8 cellular contexts compared by ENCODE assay signal in genomic region chr17:7479389-7480192, GRCh38. TPM values are rescaled to one million over a fixed set of nuclear protein-coding genes. Genes with fewer than 3 reads are reported as not detected.
DNase-seq lines count a peak whose midpoint lies in the region; ATAC-seq and TF ChIP-seq lines count a peak whose summit lies in the region.

Gene ZBTB4, minus strand, starts transcription at chr17:7479631. Its CDS starts 12,830 bp downstream, at chr17:7466801.

- TF ChIP-seq POLR2A in transverse colon (IDR thresholded peaks at IDR 0.05), result peak; percentile 62

- H3K4me3 ChIP-seq in neuronal stem cell (ENCODE audit: low read length in 2 of 2) (peak within 1 kb of the TSS; percentile 92 to 93), transverse colon (peak within 1 kb of the TSS; percentile 70 to 100 (median 94))

- H3K4ac ChIP-seq in neuronal stem cell (ENCODE audit: low read length), result peak within 1 kb of the TSS; percentile 90

- H4K91ac ChIP-seq in neuronal stem cell (ENCODE audit: low read depth, low read length, poor library complexity), result peak within 1 kb of the TSS; percentile 92

- H3K27me3 Mint-ChIP-seq in activated naive CD4-positive, alpha-beta T cell treated with anti-CD3 and anti-CD28 coated beads, Interleukin-2, amount 10 ng/mL, durations not matched to agents 7 days and 5 days, result no peaks in the 10 kb centered on the region

- peaks cover 12% of the 10 kb centered on the region for H3K79me1 ChIP-seq in neuronal stem cell (ENCODE audit: low read depth, low read length)

- DNase-seq in NCI-H1694 treated with DMSO at 0.1 percent for 48 hours (lab: John Stamatoyannopoulos, UW) (peak; percentile 21), NCI-H1694 (lab: John Stamatoyannopoulos, UW) (no peak), RPMI8226 (peak; percentile 47), globus pallidus (ENCODE audit: low spot score) (peak; percentile 60), neuronal stem cell (ENCODE audit: low spot score) (peak; percentile 44), transverse colon (peak; percentile 66)
- DNase-seq in activated naive CD4-positive, alpha-beta T cell treated with anti-CD3 and anti-CD28 coated beads, Interleukin-2, amount 10 ng/mL, durations not matched to agents 7 days and 5 days, result peak; percentile 72

- H3K9me3 Mint-ChIP-seq in activated naive CD4-positive, alpha-beta T cell treated with anti-CD3 and anti-CD28 coated beads, Interleukin-2, amount 10 ng/mL, durations not matched to agents 7 days and 5 days, result no peaks in the 10 kb centered on the region

- H3K27ac ChIP-seq in neuronal stem cell (replicated peaks; ENCODE audit: low read length), result peak within 1 kb of the TSS; percentile 65
- peak within 1 kb of the TSS; percentile 95 to 100 (median 99) for H3K27ac ChIP-seq in transverse colon

- H3K36me3 ChIP-seq in neuronal stem cell (replicated peaks in 1 of 2; ENCODE audit: control insufficient read depth in 2 of 2, insufficient read depth in 2 of 2, low read length in 2 of 2), result peaks cover 0 to 3% of the 10 kb centered on the region in 2 donors
- H3K36me3 ChIP-seq in transverse colon, result no peaks in the 10 kb centered on the region

- peak within 1 kb of the TSS; percentile 94 for H3K14ac ChIP-seq in neuronal stem cell (ENCODE audit: low read length)

- H2AK5ac ChIP-seq in neuronal stem cell (ENCODE audit: low read depth, low read length), result peak within 1 kb of the TSS; percentile 99

- no peak for TF ChIP-seq EP300 in transverse colon (IDR thresholded peaks at IDR 0.05; ENCODE audit: low read depth)

- H3K9ac ChIP-seq in neuronal stem cell (ENCODE audit: low read depth, low read length, poor library complexity), result peak within 1 kb of the TSS; percentile 99

- H3K4me1 Mint-ChIP-seq in activated naive CD4-positive, alpha-beta T cell treated with anti-CD3 and anti-CD28 coated beads, Interleukin-2, amount 10 ng/mL, durations not matched to agents 7 days and 5 days, result peaks cover 67% of the 10 kb centered on the region

- WGBS in neuronal stem cell (ENCODE audit: extremely low coverage in 2 of 2, insufficient read length in 2 of 2, insufficient replicate concordance in 1 of 2), 2 donors, result no CpG with 5 or more reads among the region's 76 CpGs
- 3% methylated on average over 17 of the region's 76 CpGs; no CpG with 5 or more reads in 1 of the 2 donors for WGBS in transverse colon (ENCODE audit: low coverage in 1 of 2), 2 donors

- H2AFZ ChIP-seq in neuronal stem cell (ENCODE audit: low read length), result peak within 1 kb of the TSS; percentile 88

- intact Hi-C loops in transverse colon (cut with DNase I; ENCODE audit: low total_unique reads), result no loop called here

- H2BK15ac ChIP-seq in neuronal stem cell (ENCODE audit: low read length), result peak within 1 kb of the TSS; percentile 72

- no peak for TF ChIP-seq CTCF in transverse colon (IDR thresholded peaks at IDR 0.05)

- peak within 1 kb of the TSS; percentile 99 for H3K18ac ChIP-seq in neuronal stem cell (ENCODE audit: low read length)

- H3K36me3 Mint-ChIP-seq in activated naive CD4-positive, alpha-beta T cell treated with anti-CD3 and anti-CD28 coated beads, Interleukin-2, amount 10 ng/mL, durations not matched to agents 7 days and 5 days, result peaks cover 18% of the 10 kb centered on the region

- peak within 1 kb of the TSS; percentile 97 for H4K8ac ChIP-seq in neuronal stem cell (ENCODE audit: low read depth, low read length)

- no peaks in the 10 kb centered on the region for H3K27me3 ChIP-seq in neuronal stem cell (ENCODE audit: control insufficient read depth in 3 of 3, insufficient read depth in 3 of 3, low read depth in 1 of 3, low read length in 3 of 3)
- no peaks in the 10 kb centered on the region for H3K27me3 ChIP-seq in transverse colon

- H2BK120ac ChIP-seq in neuronal stem cell (ENCODE audit: low read depth, low read length), result peak within 1 kb of the TSS; percentile 13

- peak within 1 kb of the TSS; percentile 90 for H3K4me3 Mint-ChIP-seq in activated naive CD4-positive, alpha-beta T cell treated with anti-CD3 and anti-CD28 coated beads, Interleukin-2, amount 10 ng/mL, durations not matched to agents 7 days and 5 days

- H3K4me1 ChIP-seq in neuronal stem cell (ENCODE audit: control insufficient read depth in 2 of 2, insufficient read depth in 1 of 2, low read depth in 1 of 2, low read length in 2 of 2) (peaks cover 26 to 28% of the 10 kb centered on the region in 2 donors), transverse colon (peaks cover 17 to 49% (median 33%) of the 10 kb centered on the region in 4 donors)

- H3K9me3 ChIP-seq in neuronal stem cell (replicated peaks in 1 of 2; ENCODE audit: control insufficient read depth in 2 of 2, insufficient read depth in 1 of 2, low read depth in 1 of 2, low read length in 2 of 2), result no peaks in the 10 kb centered on the region
- no peaks in the 10 kb centered on the region for H3K9me3 ChIP-seq in transverse colon

- ATAC-seq in HG02623 (IDR thresholded peaks at IDR 0.05; ENCODE audit: unreplicated experiment), result no peak

- H3K27ac Mint-ChIP-seq in activated naive CD4-positive, alpha-beta T cell treated with anti-CD3 and anti-CD28 coated beads, Interleukin-2, amount 10 ng/mL, durations not matched to agents 7 days and 5 days, result peak within 1 kb of the TSS; percentile 95

- H3K23ac ChIP-seq in neuronal stem cell (ENCODE audit: low read depth, low read length, poor library complexity), result peak within 1 kb of the TSS; percentile 94

- peak within 1 kb of the TSS; percentile 3 for H2BK5ac ChIP-seq in neuronal stem cell (ENCODE audit: low read length)

- CTCF ChIA-PET in activated naive CD4-positive, alpha-beta T cell treated with anti-CD3 and anti-CD28 coated beads, Interleukin-2, amount 10 ng/mL, durations not matched to agents 7 days and 5 days (lab: Charles Lee), result interaction anchor here (0.8 to 3.9 kb wide), 3 partner anchors 43 to 124 kb away, joined by 3 to 19 read pairs (median 3); partner anchors contain the start of gene TMEM102

- no peak within 1 kb of the TSS for H2BK12ac ChIP-seq in neuronal stem cell (ENCODE audit: low read length)

- peak within 1 kb of the TSS; percentile 77 for H3K4me2 ChIP-seq in neuronal stem cell (ENCODE audit: insufficient read depth, low read length, poor library complexity, severe bottlenecking)

- in situ Hi-C loops in transverse colon (cut with MboI; ENCODE audit: low pct_ligation_motif_present in 1 of 4, low pct_unique_long_range_greater_than_20kb in 1 of 4, low sequenced_read_pairs in 3 of 4), result no loop called here

RNA-seq across cellular contexts. Expression of gene ZBTB4, which starts in this region (rescaled TPM):
- 12.7 TPM for polyA plus RNA-seq in neuronal stem cell (2013, experiment 1 of 2)
- polyA plus RNA-seq in neuronal stem cell (2013, experiment 2 of 2), result 12.7 TPM
- 10 to 100 TPM; 18.3 to 48.6 (median 23.2) TPM for total RNA-seq in transverse colon
